14 cellular contexts compared by ENCODE assay signal in the genomic region with DNA sequence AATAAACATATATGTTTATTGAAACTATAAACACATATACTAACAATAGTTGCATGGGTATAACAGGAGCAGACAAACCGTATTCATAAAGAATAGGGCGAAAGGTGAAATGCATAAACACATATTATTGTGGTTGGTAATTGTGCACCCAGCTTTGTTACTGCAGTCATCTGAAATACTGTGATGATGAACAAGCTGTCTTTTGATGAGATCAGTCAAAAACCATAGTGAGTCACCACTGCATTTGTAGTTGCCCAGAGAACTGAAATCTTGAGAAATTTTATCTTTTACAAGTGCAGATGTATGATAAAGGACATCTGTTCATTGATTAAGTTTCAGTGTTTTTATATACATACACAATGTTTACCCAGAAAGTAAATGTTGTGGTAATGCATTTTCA.
DNase-seq lines count a peak whose midpoint lies in the region; ATAC-seq and TF ChIP-seq lines count a peak whose summit lies in the region.
"Had no signal": no experiment of that assay in that cellular context is flagged by ENCODE, and none has a peak within 500 bp of the region (broad histone marks: within the 10 kb centered on the region; RNA-seq: fewer than 3 reads in every experiment).

No MANE protein-coding gene starts in this region.

- peak; percentile 57 for DNase-seq in COLO829 (ENCODE audit: low spot score)
- DNase-seq in M059J (ENCODE audit: low read depth), result peak; percentile 68
- peak; percentile 14 to 75 for DNase-seq in cardiac fibroblast (ENCODE audit: low read depth in 2 of 2)
- no peak for DNase-seq in left colon
- no peak for DNase-seq in SHP77 (lab: John Stamatoyannopoulos, UW)
- no peak for DNase-seq in NCI-H1436 (lab: John Stamatoyannopoulos, UW)
- no peak for DNase-seq in ecto neural progenitor cell (ENCODE audit: low spot score)
- DNase-seq: heart left ventricle; Kasumi-1; pancreas; SIG-M5; stimulated activated CD4-positive, alpha-beta T cell treated with anti-CD3 and anti-CD28 coated beads, Interleukin-2, amount 100 ng/mL, for 24 hours; stimulated activated naive CD4-positive, alpha-beta T cell had no signal

- H3K4me3 ChIP-seq in cardiac fibroblast (replicated peaks in 1 of 2; ENCODE audit: low read depth in 2 of 2, low read length in 2 of 2), result no peak overlapping the region
- H3K4me3 ChIP-seq: heart left ventricle, pancreas had no signal

- TF ChIP-seq CTCF in cardiac fibroblast (IDR thresholded peaks at IDR 0.05; ENCODE audit: low read depth, low read length), result no peak

- intact Hi-C loops in left colon (cut with DNase I, micrococcal nuclease), result no loop called here

- ATAC-seq in left colon (peak; percentile 29), HG02588 (IDR thresholded peaks at IDR 0.05; ENCODE audit: unreplicated experiment) (no peak)
- ATAC-seq: heart left ventricle, pancreas had no signal

Comparison
In these comparisons a context has a peak if more than half of its experiments do, and no peak if none do; other contexts are left out.
1. DNase-seq: peak in COLO829 (single experiment), M059J (single experiment) and cardiac fibroblast (2 of 2); none in left colon (0 of 2), SHP77 (0 of 2), NCI-H1436 (single experiment) and ecto neural progenitor cell (single experiment).